8 cellular contexts compared by ENCODE assay signal in genomic region chr1:6599991-6600390, GRCh38. TPM values are rescaled to one million over a fixed set of nuclear protein-coding genes. Genes with fewer than 3 reads are reported as not detected.
A peak's percentile ranks its signal among the peaks of the same experiment; 100 is the strongest.
DNase-seq lines count a peak whose midpoint lies in the region; ATAC-seq and TF ChIP-seq lines count a peak whose summit lies in the region.
"Not testable (repeated sequence)": the region's sequence is repeated elsewhere in the genome, so short reads cannot be mapped to it uniquely, and the experiment has no call there.

No MANE protein-coding gene starts in this region.

- H3K36me3 ChIP-seq in BE2C (peaks cover 20% of the 10 kb centered on the region), HUES6 (ENCODE audit: control insufficient read depth, insufficient read depth, low read length) (peaks cover 43% of the 10 kb centered on the region), adipocyte (ENCODE audit: control insufficient read depth, insufficient read depth, low read length, severe bottlenecking) (peaks cover 41% of the 10 kb centered on the region), iPS-20b (ENCODE audit: insufficient read depth, low read depth, low read length) (peaks cover 39% of the 10 kb centered on the region), stomach (peaks cover 41 to 48% (median 42%) of the 10 kb centered on the region in 4 donors)

- not testable (repeated sequence) for H3K27me3 ChIP-seq in BE2C; HUES6 (ENCODE audit: control insufficient read depth, insufficient read depth, low read length); adipocyte (replicated peaks; ENCODE audit: control insufficient read depth, insufficient read depth, low read length); stomach
- peaks cover 13% of the 10 kb centered on the region; the same call in 1 of the 2 replicates for H3K27me3 ChIP-seq in iPS-20b (ENCODE audit: insufficient read depth, low read length)

- not testable (repeated sequence) for TF ChIP-seq EP300 in stomach (IDR thresholded peaks at IDR 0.05)

- not testable (repeated sequence) for H3K4me1 ChIP-seq in BE2C
- H3K4me1 ChIP-seq in HUES6 (ENCODE audit: control insufficient read depth, insufficient read depth, low read length), result peaks cover 21% of the 10 kb centered on the region
- H3K4me1 ChIP-seq in adipocyte (ENCODE audit: control insufficient read depth, insufficient read depth, low read length), result peaks cover 51% of the 10 kb centered on the region
- peaks cover 12% of the 10 kb centered on the region for H3K4me1 ChIP-seq in iPS-20b (ENCODE audit: insufficient read depth, low read length)
- H3K4me1 ChIP-seq in stomach, result peaks cover 72 to 84% (median 76%) of the 10 kb centered on the region in 4 donors

- not testable (repeated sequence) for TF ChIP-seq POLR2A in stomach (IDR thresholded peaks at IDR 0.05)

- not testable (repeated sequence) for H3K9me3 Mint-ChIP-seq in effector memory CD8-positive, alpha-beta T cell; neural crest cell

- not testable (repeated sequence) for H3K9me3 ChIP-seq in BE2C; HUES6 (ENCODE audit: control insufficient read depth, insufficient read depth, low read depth, low read length); T-helper 17 cell (ENCODE audit: control insufficient read depth, low read length, poor library complexity, severe bottlenecking); adipocyte (ENCODE audit: control insufficient read depth, low read length); iPS-20b (ENCODE audit: insufficient read depth, low read depth, low read length); stomach

- ATAC-seq in T-helper 17 cell; effector memory CD8-positive, alpha-beta T cell (replicated peaks): not testable (repeated sequence)

- intact Hi-C loops in stomach (cut with DNase I; ENCODE audit: low total_unique reads), result not testable (repeated sequence)

- H3K9ac ChIP-seq in HUES6 (ENCODE audit: low read length), result not testable (repeated sequence)
- H3K9ac ChIP-seq in adipocyte (ENCODE audit: low read length) (peak overlapping the region; percentile 96), iPS-20b (ENCODE audit: low read depth, low read length) (peak overlapping the region; percentile 84; the same call in 1 of the 2 replicates)

- DNase-seq in BE2C; T-helper 17 cell; adipocyte (ENCODE audit: low read depth); effector memory CD8-positive, alpha-beta T cell; neural crest cell (ENCODE audit: low read depth, low spot score); stomach: not testable (repeated sequence)

- peaks cover 26% of the 10 kb centered on the region for H3K4me1 Mint-ChIP-seq in T-helper 17 cell
- H3K4me1 Mint-ChIP-seq in effector memory CD8-positive, alpha-beta T cell (ENCODE audit: low read depth in 2 of 2), result peaks cover 37 to 45% of the 10 kb centered on the region in 2 donors
- H3K4me1 Mint-ChIP-seq in neural crest cell, result peaks cover 31% of the 10 kb centered on the region

- 22 to 47% (median 40%) methylated on average over 8 of the region's 8 CpGs for WGBS in stomach, 5 donors

- H3K27me3 Mint-ChIP-seq in T-helper 17 cell; effector memory CD8-positive, alpha-beta T cell; neural crest cell (ENCODE audit: low read depth): not testable (repeated sequence)

- H3K36me3 Mint-ChIP-seq in T-helper 17 cell (ENCODE audit: low read depth); neural crest cell (ENCODE audit: low read depth): not testable (repeated sequence)
- H3K36me3 Mint-ChIP-seq in effector memory CD8-positive, alpha-beta T cell (ENCODE audit: insufficient read depth), result peaks cover 62% of the 10 kb centered on the region

- H3K27ac Mint-ChIP-seq in T-helper 17 cell, result peak overlapping the region; percentile 95
- peak overlapping the region; percentile 92 to 98 for H3K27ac Mint-ChIP-seq in effector memory CD8-positive, alpha-beta T cell
- H3K27ac Mint-ChIP-seq in neural crest cell (ENCODE audit: unreplicated experiment), result not testable (repeated sequence)

- H3K4me3 Mint-ChIP-seq in T-helper 17 cell (peak overlapping the region; percentile 98), neural crest cell (peak overlapping the region; percentile 91)
- H3K4me3 Mint-ChIP-seq in effector memory CD8-positive, alpha-beta T cell, result peak overlapping the region; percentile 94 to 96

- not testable (repeated sequence) for TF ChIP-seq CTCF in BE2C (IDR thresholded peaks at IDR 0.05; ENCODE audit: low read depth, low read length); neural crest cell (conservative IDR thresholded peaks at IDR 0.05); stomach (IDR thresholded peaks at IDR 0.05)

- peak overlapping the region; percentile 81 for H3K4me3 ChIP-seq in BE2C (ENCODE audit: low read depth, low read length)
- H3K4me3 ChIP-seq in HUES6 (ENCODE audit: low read depth, low read length), result peak overlapping the region; percentile 100
- peak overlapping the region; percentile 99 for H3K4me3 ChIP-seq in adipocyte (ENCODE audit: low read length)
- H3K4me3 ChIP-seq in iPS-20b (ENCODE audit: low read length), result peak overlapping the region; percentile 93
- peak overlapping the region; percentile 77 to 98 (median 83) for H3K4me3 ChIP-seq in stomach

- not testable (repeated sequence) for H3K27ac ChIP-seq in HUES6 (ENCODE audit: low read depth, low read length); iPS-20b (ENCODE audit: low read length)
- peak overlapping the region in 4 of 5 donors; percentile 98 to 100 (median 100) for H3K27ac ChIP-seq in stomach

RNA-seq across cellular contexts. Expression of gene KLHL21, which starts 2.7 kb away (rescaled TPM):
- polyA plus RNA-seq in BE2C (2012; ENCODE audit: insufficient read depth, insufficient read length, low read depth), result 22.7 TPM
- total RNA-seq in T-helper 17 cell, result 10 to 100 TPM; 26.1 to 33.8 TPM
- 18.8 and 19.0 TPM in 2 replicates for total RNA-seq in neural crest cell
- total RNA-seq in stomach, result 10 to 100 TPM; 13.0 to 59.8 (median 34.5) TPM
- 10 to 100 TPM in 1 of 3 donors, 1 to 10 TPM in 2; 9.2 to 15.4 (median 9.8) TPM for polyA plus RNA-seq in stomach

RNA-seq across cellular contexts. Expression of gene PHF13, which starts 13.5 kb away (rescaled TPM):
- polyA plus RNA-seq in BE2C (2012; ENCODE audit: insufficient read depth, insufficient read length, low read depth), result 5.9 TPM
- total RNA-seq in T-helper 17 cell, result 1 to 10 TPM; 5.9 to 8.0 TPM
- 32.6 and 33.5 TPM in 2 replicates for total RNA-seq in neural crest cell
- 10 to 100 TPM in 2 of 5 donors, 1 to 10 TPM in 3; 2.7 to 16.9 (median 7.5) TPM for total RNA-seq in stomach
- 1 to 10 TPM; 4.5 to 6.7 (median 5.7) TPM for polyA plus RNA-seq in stomach

RNA-seq across cellular contexts. Expression of gene ZBTB48, which starts 20.2 kb away (rescaled TPM):
- polyA plus RNA-seq in BE2C (2012; ENCODE audit: insufficient read depth, insufficient read length, low read depth), result 54.3 TPM
- total RNA-seq in T-helper 17 cell (10 to 100 TPM; 34.0 to 34.2 TPM), neural crest cell (35.7 and 41.0 TPM in 2 replicates), stomach (100 to 1,000 TPM in 1 of 5 donors, 10 to 100 TPM in 4; 22.6 to 139 (median 25.7) TPM)
- 10 to 100 TPM; 34.8 to 64.4 (median 61.3) TPM for polyA plus RNA-seq in stomach

RNA-seq across cellular contexts. Expression of gene THAP3, which starts 24.7 kb away (rescaled TPM):
- 34.0 TPM for polyA plus RNA-seq in BE2C (2012; ENCODE audit: insufficient read depth, insufficient read length, low read depth)
- total RNA-seq in T-helper 17 cell (10 to 100 TPM; 13.3 to 14.0 TPM), neural crest cell (26.1 and 28.5 TPM in 2 replicates), stomach (100 to 1,000 TPM in 1 of 5 donors, 10 to 100 TPM in 2, 1 to 10 TPM in 2; 5.8 to 116 (median 10.4) TPM)
- 10 to 100 TPM; 17.9 to 27.6 (median 26.6) TPM for polyA plus RNA-seq in stomach

RNA-seq across cellular contexts. Expression of gene TAS1R1, which starts 44.9 kb away (rescaled TPM):
- polyA plus RNA-seq in BE2C (2012; ENCODE audit: insufficient read depth, insufficient read length, low read depth), result not detected
- total RNA-seq in T-helper 17 cell (not detected), neural crest cell (not detected in 2 replicates), stomach (not detected)
- polyA plus RNA-seq in stomach, result under 1 TPM in 2 of 3 donors, not detected in 1; 0.08 to 0.12 TPM
